24 cellular contexts compared by ENCODE assay signal in genomic region chr15:71349736-71350515, GRCh38.
"Had no signal": no experiment of that assay in that cellular context is flagged by ENCODE, and none has a peak within 500 bp of the region (broad histone marks: within the 10 kb centered on the region; RNA-seq: fewer than 3 reads in every experiment).

No MANE protein-coding gene starts in this region.

- H3K4me3 ChIP-seq: cardiac muscle cell, lower lobe of right lung, mucosa of descending colon, sigmoid colon, smooth muscle cell, transverse colon had no signal

- H3K36me3 ChIP-seq: cardiac muscle cell, lower lobe of right lung, sigmoid colon, transverse colon had no signal

- H3K4me1 Mint-ChIP-seq: activated CD4-positive, alpha-beta T cell treated with anti-CD3 and anti-CD28 coated beads, Interleukin-2, amount 10 ng/mL, durations not matched to agents 7 days and 5 days; activated naive CD8-positive, alpha-beta T cell treated with anti-CD3 and anti-CD28 coated beads, Interleukin-2, amount 50 U/mL, for 24 hours; stimulated activated naive B cell treated with anti-CD40 and anti-IgM and Interleukin-4, amounts not matched to agents 10 μg/mL and 1 μg/mL and 100 μg/mL, for 72 hours had no signal

- H3K9me3 Mint-ChIP-seq: activated CD4-positive, alpha-beta T cell treated with anti-CD3 and anti-CD28 coated beads, Interleukin-2, amount 10 ng/mL, durations not matched to agents 7 days and 5 days; activated CD8-positive, alpha-beta T cell treated with anti-CD3 and anti-CD28 coated beads for 36 hours; activated naive CD8-positive, alpha-beta T cell treated with anti-CD3 and anti-CD28 coated beads, Interleukin-2, amount 50 U/mL, for 24 hours; activated T-helper 1 cell treated with anti-CD3 and anti-CD28 coated beads, Interleukin-12 subunit alpha, Interleukin-12 subunit beta, Interleukin-2, Interleukin-4 antibody, amounts not matched to agents 30 ng/mL and 10 ng/mL and 1 ng/mL, durations not matched to agents 14 hours and 24 hours and 36 hours; stimulated activated naive B cell treated with anti-CD40 and anti-IgM and Interleukin-4, amounts not matched to agents 10 μg/mL and 1 μg/mL and 100 μg/mL, for 72 hours; T-helper 2 cell treated with Interferon-gamma antibody and Interleukin-4, amounts not matched to agents 5 μg/mL and 100 μg/mL, for 36 hours had no signal

- H3K36me3 Mint-ChIP-seq: stimulated activated naive B cell treated with anti-CD40 and anti-IgM and Interleukin-4, amounts not matched to agents 10 μg/mL and 1 μg/mL and 100 μg/mL, for 72 hours had no signal

- H3K4me1 ChIP-seq: lower lobe of right lung, parathyroid adenoma had no signal

- H3K27ac ChIP-seq: cardiac muscle cell, foreskin keratinocyte, lower lobe of right lung, parathyroid adenoma, transverse colon, VCaP had no signal

- FAIRE-seq: urothelium cell line had no signal

- H3K9me3 ChIP-seq: lower lobe of right lung, mucosa of descending colon, sigmoid colon, transverse colon had no signal

- H3K4me3 Mint-ChIP-seq: activated CD4-positive, alpha-beta T cell treated with anti-CD3 and anti-CD28 coated beads, Interleukin-2, amount 10 ng/mL, durations not matched to agents 7 days and 5 days; activated CD8-positive, alpha-beta T cell treated with anti-CD3 and anti-CD28 coated beads for 36 hours; activated naive CD8-positive, alpha-beta T cell treated with anti-CD3 and anti-CD28 coated beads, Interleukin-2, amount 50 U/mL, for 24 hours; activated T-helper 1 cell treated with anti-CD3 and anti-CD28 coated beads, Interleukin-12 subunit alpha, Interleukin-12 subunit beta, Interleukin-2, Interleukin-4 antibody, amounts not matched to agents 30 ng/mL and 10 ng/mL and 1 ng/mL, durations not matched to agents 14 hours and 24 hours and 36 hours; stimulated activated naive B cell treated with anti-CD40 and anti-IgM and Interleukin-4, amounts not matched to agents 10 μg/mL and 1 μg/mL and 100 μg/mL, for 72 hours; T-helper 2 cell treated with Interferon-gamma antibody and Interleukin-4, amounts not matched to agents 5 μg/mL and 100 μg/mL, for 36 hours had no signal

- DNase-seq: activated CD4-positive, alpha-beta T cell treated with anti-CD3 and anti-CD28 coated beads, Interleukin-2, amount 10 ng/mL, durations not matched to agents 7 days and 5 days; activated CD4-positive, CD25-positive, alpha-beta regulatory T cell treated with anti-CD3 and anti-CD28 coated beads, Interleukin-2, amount 50 U/mL, for 72 hours; activated CD8-positive, alpha-beta T cell treated with anti-CD3 and anti-CD28 coated beads for 36 hours; activated gamma-delta T cell; activated naive CD4-positive, alpha-beta T cell treated with anti-CD3 and anti-CD28 coated beads, Interleukin-2, amount 50 U/mL, for 16 hours; activated naive CD8-positive, alpha-beta T cell treated with anti-CD3 and anti-CD28 coated beads, Interleukin-2, amount 50 U/mL, for 24 hours; cortex of kidney; foreskin keratinocyte; lower lobe of right lung; mesendoderm; mucosa of descending colon; nucleus accumbens; sigmoid colon; stimulated activated CD4-positive, alpha-beta T cell treated with anti-CD3 and anti-CD28 coated beads, Interleukin-15, amount 100 ng/mL, for 24 hours; stimulated activated CD8-positive, alpha-beta memory T cell treated with anti-CD3 and anti-CD28 coated beads, Interleukin-4, amount 100 ng/mL, for 48 hours; stimulated activated naive B cell treated with anti-CD40 and anti-IgM and Interleukin-4, amounts not matched to agents 10 μg/mL and 1 μg/mL and 100 μg/mL, for 72 hours; transverse colon had no signal

- H3K27me3 ChIP-seq: cardiac muscle cell, foreskin keratinocyte, sigmoid colon, transverse colon had no signal

- ATAC-seq: activated CD8-positive, alpha-beta T cell treated with anti-CD3 and anti-CD28 coated beads for 36 hours; activated naive CD8-positive, alpha-beta T cell treated with anti-CD3 and anti-CD28 coated beads, Interleukin-2, amount 50 U/mL, for 24 hours; foreskin keratinocyte; lower lobe of right lung; mucosa of descending colon; stimulated activated naive B cell treated with anti-CD40 and anti-IgM and Interleukin-4, amounts not matched to agents 10 μg/mL and 1 μg/mL and 100 μg/mL, for 72 hours had no signal

- H3K27ac Mint-ChIP-seq: activated CD4-positive, alpha-beta T cell treated with anti-CD3 and anti-CD28 coated beads, Interleukin-2, amount 10 ng/mL, durations not matched to agents 7 days and 5 days; activated CD8-positive, alpha-beta T cell treated with anti-CD3 and anti-CD28 coated beads for 36 hours; activated naive CD8-positive, alpha-beta T cell treated with anti-CD3 and anti-CD28 coated beads, Interleukin-2, amount 50 U/mL, for 24 hours; activated T-helper 1 cell treated with anti-CD3 and anti-CD28 coated beads, Interleukin-12 subunit alpha, Interleukin-12 subunit beta, Interleukin-2, Interleukin-4 antibody, amounts not matched to agents 30 ng/mL and 10 ng/mL and 1 ng/mL, durations not matched to agents 14 hours and 24 hours and 36 hours; stimulated activated naive B cell treated with anti-CD40 and anti-IgM and Interleukin-4, amounts not matched to agents 10 μg/mL and 1 μg/mL and 100 μg/mL, for 72 hours; T-helper 2 cell treated with Interferon-gamma antibody and Interleukin-4, amounts not matched to agents 5 μg/mL and 100 μg/mL, for 36 hours had no signal
